In genomic region chr18:47603158-47603557, GRCh38 we compare ENCODE assay signal across 34 cellular contexts.
"Had no signal": no experiment of that assay in that cellular context is flagged by ENCODE, and none has a peak within 500 bp of the region (broad histone marks: within the 10 kb centered on the region; RNA-seq: fewer than 3 reads in every experiment).

No MANE protein-coding gene starts in this region.

- H3K27me3 Mint-ChIP-seq: activated CD4-positive, alpha-beta memory T cell treated with anti-CD3 and anti-CD28 coated beads for 36 hours; activated CD4-positive, alpha-beta T cell treated with anti-CD3 and anti-CD28 coated beads, Interleukin-2, amount 10 ng/mL, durations not matched to agents 24 days and 14 days had no signal

- H3K4me3 ChIP-seq: adrenal gland, body of pancreas, breast epithelium had no signal

- ATAC-seq: activated CD8-positive, alpha-beta T cell treated with anti-CD3 and anti-CD28 coated beads for 36 hours; activated naive CD4-positive, alpha-beta T cell treated with anti-CD3 and anti-CD28 coated beads, Interleukin-2, amount 50 U/mL, for 72 hours; activated T-cell treated with anti-CD3 and anti-CD28 coated beads, Interleukin-2, amount 50 U/mL, for 4 hours; activated T-cell treated with anti-CD3 and anti-CD28 coated beads, Interleukin-2, amount 50 U/mL, for 72 hours; activated T-helper 17 cell treated with anti-CD3 and anti-CD28 coated beads, Interleukin-2, amount 50 U/mL, for 72 hours; body of pancreas had no signal

- DNase-seq: activated B cell treated with CpG ODN at 0.5 μM for 24 hours; activated CD4-positive, alpha-beta memory T cell treated with anti-CD3 and anti-CD28 coated beads for 36 hours; activated CD4-positive, alpha-beta T cell treated with anti-CD3 and anti-CD28 coated beads for 4 hours; activated CD4-positive, alpha-beta T cell treated with anti-CD3 and anti-CD28 coated beads, Interleukin-2, amount 10 ng/mL, durations not matched to agents 24 days and 14 days; activated CD4-positive, alpha-beta T cell treated with anti-CD3 and anti-CD28 coated beads, Interleukin-2, amount 50 U/mL, for 1 hour; activated CD4-positive, alpha-beta T cell treated with anti-CD3 and anti-CD28 coated beads, Interleukin-2, amount 50 U/mL, for 4 hours; activated CD4-positive, CD25-positive, alpha-beta regulatory T cell treated with anti-CD3 and anti-CD28 coated beads, Interleukin-2, amount 50 U/mL, for 72 hours; activated CD8-positive, alpha-beta memory T cell treated with anti-CD3 and anti-CD28 coated beads, Interleukin-2, amount 50 U/mL, for 4 hours; activated CD8-positive, alpha-beta T cell treated with anti-CD3 and anti-CD28 coated beads for 36 hours; activated effector memory CD4-positive, alpha-beta T cell treated with anti-CD3 and anti-CD28 coated beads, Interleukin-2, amount 50 U/mL, for 16 hours; activated gamma-delta T cell treated with Interleukin-2 at 50 U/mL for 16 hours; activated naive CD4-positive, alpha-beta T cell; activated naive CD4-positive, alpha-beta T cell treated with anti-CD3 and anti-CD28 coated beads for 36 hours; activated naive CD4-positive, alpha-beta T cell treated with anti-CD3 and anti-CD28 coated beads, Interleukin-2, amount 50 U/mL, for 16 hours; activated naive CD8-positive, alpha-beta T cell treated with anti-CD3 and anti-CD28 coated beads for 36 hours; activated T-cell treated with anti-CD3 and anti-CD28 coated beads for 4 hours; activated T-cell treated with anti-CD3 and anti-CD28 coated beads, Interleukin-2, amount 50 U/mL, for 1 hour; activated T-cell treated with anti-CD3 and anti-CD28 coated beads, Interleukin-2, amount 50 U/mL, for 4 hours; activated T-cell treated with anti-CD3 and anti-CD28 coated beads, Interleukin-2, amount 50 U/mL, for 72 hours; adrenal gland; amniotic stem cell; aorta; body of pancreas; brain microvascular endothelial cell; central memory CD4-positive, alpha-beta T cell; T-helper 1 cell; T-helper 2 cell; T-helper 9 cell had no signal

- H3K9me3 Mint-ChIP-seq: activated B cell treated with CpG ODN at 0.5 μM for 24 hours; activated CD4-positive, alpha-beta memory T cell treated with anti-CD3 and anti-CD28 coated beads for 36 hours; activated CD8-positive, alpha-beta T cell treated with anti-CD3 and anti-CD28 coated beads for 36 hours; activated naive CD4-positive, alpha-beta T cell treated with anti-CD3 and anti-CD28 coated beads for 36 hours; activated T-cell treated with anti-CD3 and anti-CD28 coated beads, Interleukin-2, amount 50 U/mL, for 4 hours; activated T-helper 1 cell treated with anti-CD3 and anti-CD28 coated beads, Interleukin-12 subunit alpha, Interleukin-12 subunit beta, Interleukin-2, Interleukin-4 antibody, amounts not matched to agents 30 ng/mL and 10 ng/mL and 1 ng/mL, durations not matched to agents 14 hours and 24 hours and 36 hours; T-helper 1 cell treated with Interleukin-12 subunit alpha and Interleukin-12 subunit beta and Interleukin-4 antibody, amounts not matched to agents 30 μg/mL and 1 μg/mL, for 36 hours had no signal

- H3K36me3 Mint-ChIP-seq: activated CD4-positive, alpha-beta memory T cell treated with anti-CD3 and anti-CD28 coated beads for 36 hours; activated naive CD4-positive, alpha-beta T cell treated with anti-CD3 and anti-CD28 coated beads, Interleukin-2, amount 50 U/mL, for 72 hours; activated naive CD8-positive, alpha-beta T cell treated with anti-CD3 and anti-CD28 coated beads for 36 hours had no signal

- H3K4me1 Mint-ChIP-seq: activated B cell treated with CpG ODN at 0.5 μM for 24 hours; activated CD4-positive, alpha-beta T cell treated with anti-CD3 and anti-CD28 coated beads, Interleukin-2, amount 10 ng/mL, durations not matched to agents 24 days and 14 days; activated naive CD8-positive, alpha-beta T cell treated with anti-CD3 and anti-CD28 coated beads for 36 hours; activated T-helper 17 cell treated with anti-CD3 and anti-CD28 coated beads, Interleukin-2, amount 50 U/mL, for 72 hours had no signal

- H3K4me3 Mint-ChIP-seq: activated B cell treated with CpG ODN at 0.5 μM for 24 hours; activated CD4-positive, alpha-beta memory T cell treated with anti-CD3 and anti-CD28 coated beads for 36 hours; activated CD4-positive, alpha-beta T cell treated with anti-CD3 and anti-CD28 coated beads, Interleukin-2, amount 10 ng/mL, durations not matched to agents 24 days and 14 days; activated CD8-positive, alpha-beta T cell treated with anti-CD3 and anti-CD28 coated beads for 36 hours; activated naive CD4-positive, alpha-beta T cell treated with anti-CD3 and anti-CD28 coated beads for 36 hours; activated naive CD8-positive, alpha-beta T cell treated with anti-CD3 and anti-CD28 coated beads for 36 hours; activated T-cell treated with anti-CD3 and anti-CD28 coated beads, Interleukin-2, amount 50 U/mL, for 4 hours; activated T-cell treated with anti-CD3 and anti-CD28 coated beads, Interleukin-2, amount 50 U/mL, for 72 hours; activated T-helper 1 cell treated with anti-CD3 and anti-CD28 coated beads, Interleukin-12 subunit alpha, Interleukin-12 subunit beta, Interleukin-2, Interleukin-4 antibody, amounts not matched to agents 30 ng/mL and 10 ng/mL and 1 ng/mL, durations not matched to agents 14 hours and 24 hours and 36 hours; activated T-helper 17 cell treated with anti-CD3 and anti-CD28 coated beads, Interleukin-2, amount 50 U/mL, for 72 hours; T-helper 1 cell treated with Interleukin-12 subunit alpha and Interleukin-12 subunit beta and Interleukin-4 antibody, amounts not matched to agents 30 μg/mL and 1 μg/mL, for 36 hours; T-helper 2 cell treated with Interferon-gamma antibody and Interleukin-4, amounts not matched to agents 5 μg/mL and 100 μg/mL, for 36 hours had no signal

- H3K27ac Mint-ChIP-seq: activated B cell treated with CpG ODN at 0.5 μM for 24 hours; activated CD4-positive, alpha-beta memory T cell treated with anti-CD3 and anti-CD28 coated beads for 36 hours; activated CD4-positive, alpha-beta T cell treated with anti-CD3 and anti-CD28 coated beads, Interleukin-2, amount 10 ng/mL, durations not matched to agents 24 days and 14 days; activated CD8-positive, alpha-beta T cell treated with anti-CD3 and anti-CD28 coated beads for 36 hours; activated naive CD4-positive, alpha-beta T cell treated with anti-CD3 and anti-CD28 coated beads for 36 hours; activated naive CD4-positive, alpha-beta T cell treated with anti-CD3 and anti-CD28 coated beads, Interleukin-2, amount 50 U/mL, for 72 hours; activated naive CD8-positive, alpha-beta T cell treated with anti-CD3 and anti-CD28 coated beads for 36 hours; activated T-cell treated with anti-CD3 and anti-CD28 coated beads, Interleukin-2, amount 50 U/mL, for 72 hours; activated T-helper 1 cell treated with anti-CD3 and anti-CD28 coated beads, Interleukin-12 subunit alpha, Interleukin-12 subunit beta, Interleukin-2, Interleukin-4 antibody, amounts not matched to agents 30 ng/mL and 10 ng/mL and 1 ng/mL, durations not matched to agents 14 hours and 24 hours and 36 hours; activated T-helper 17 cell treated with anti-CD3 and anti-CD28 coated beads, Interleukin-2, amount 50 U/mL, for 72 hours; T-helper 1 cell treated with Interleukin-12 subunit alpha and Interleukin-12 subunit beta and Interleukin-4 antibody, amounts not matched to agents 30 μg/mL and 1 μg/mL, for 36 hours; T-helper 2 cell treated with Interferon-gamma antibody and Interleukin-4, amounts not matched to agents 5 μg/mL and 100 μg/mL, for 36 hours had no signal
